20 cellular contexts compared by ENCODE assay signal in genomic region chr11:78952866-78953265, GRCh38.
DNase-seq lines count a peak whose midpoint lies in the region; ATAC-seq and TF ChIP-seq lines count a peak whose summit lies in the region.
"Had no signal": no experiment of that assay in that cellular context is flagged by ENCODE, and none has a peak within 500 bp of the region (broad histone marks: within the 10 kb centered on the region; RNA-seq: fewer than 3 reads in every experiment).

No MANE protein-coding gene starts in this region.

- H3K36me3 Mint-ChIP-seq in GM23338 (ENCODE audit: low read depth) (no peaks in the 10 kb centered on the region), mesothelial cell of epicardium (no peaks in the 10 kb centered on the region)

- no peaks in the 10 kb centered on the region for H3K9me3 Mint-ChIP-seq in GM23338
- H3K9me3 Mint-ChIP-seq in mesothelial cell of epicardium = no peaks in the 10 kb centered on the region
- H3K9me3 Mint-ChIP-seq: CD4-positive, alpha-beta T cell; H9; HFFc6 had no signal

- H3K36me3 ChIP-seq in GM23338 (ENCODE audit: insufficient read depth) = no peaks in the 10 kb centered on the region
- H3K36me3 ChIP-seq: BLaER1 had no signal

- H3K27ac Mint-ChIP-seq in GM23338 (no peak overlapping the region), mesothelial cell of epicardium (peak overlapping the region; percentile 39)
- H3K27ac Mint-ChIP-seq: CD4-positive, alpha-beta T cell; H9; HFFc6 had no signal

- peaks cover 5% of the 10 kb centered on the region for H3K27me3 Mint-ChIP-seq in GM23338 (ENCODE audit: insufficient read depth, low read depth, poor library complexity)
- H3K27me3 Mint-ChIP-seq in mesothelial cell of epicardium (ENCODE audit: low read depth) = no peaks in the 10 kb centered on the region

- H3K4me2 ChIP-seq in GM23338 = no peak overlapping the region
- H3K4me2 ChIP-seq: BLaER1 had no signal

- no peaks in the 10 kb centered on the region for H3F3A ChIP-seq in GM23338 (replicated peaks; ENCODE audit: low read depth)

- DNase-seq in AG04450 (ENCODE audit: low read depth, low spot score) (no peak), GM23338 (ENCODE audit: low spot score) (no peak), mesothelial cell of epicardium (ENCODE audit: low spot score in 2 of 2, unreplicated experiment in 2 of 2) (no peak), epidermal melanocyte (ENCODE audit: insufficient read length, low spot score) (no peak)
- DNase-seq in activated T-cell treated with anti-CD3 and anti-CD28 coated beads, Interleukin-2, amount 50 U/mL, for 48 hours = no peak
- DNase-seq: Caco-2; CD4-positive, alpha-beta T cell; DMS 273 treated with DMSO at 0.1 percent for 48 hours; DND-41; H9; HFFc6; Karpas-422; MV-4-11; NCI-H1417; NCI-H1930; NK-92 treated with Interleukin-12 subunit alpha and Interleukin-12 subunit beta, amount 100 ng/mL, for 24 hours had no signal

- peak overlapping the region; percentile 11 for H3K27ac ChIP-seq in AG04450 (ENCODE audit: low read depth, low read length)
- H3K27ac ChIP-seq in GM23338 (ENCODE audit: low read depth) = no peak overlapping the region
- H3K27ac ChIP-seq: BLaER1 had no signal

- H3K4me1 Mint-ChIP-seq in GM23338 (peaks cover 35% of the 10 kb centered on the region), mesothelial cell of epicardium (peaks cover 79% of the 10 kb centered on the region)

- no peaks in the 10 kb centered on the region for H3K27me3 ChIP-seq in AG04450 (ENCODE audit: control insufficient read depth, insufficient read depth, low read length)
- no peaks in the 10 kb centered on the region for H3K27me3 ChIP-seq in GM23338 (ENCODE audit: insufficient read depth)
- H3K27me3 ChIP-seq: BLaER1 had no signal

- CTCF ChIA-PET in AG04450 (lab: Charles Lee) = no interaction called here

- peak; percentile 42; the same call in 2 of the 3 replicates for ATAC-seq in GM23338
- peak; percentile 7; the same call in 1 of the 3 replicates for ATAC-seq in SK-N-SH treated with all-trans-retinoic acid at 6 μM for 48 hours
- ATAC-seq in GM18868 (IDR thresholded peaks at IDR 0.05; ENCODE audit: unreplicated experiment) = no peak
- ATAC-seq: GM12878 had no signal

- H2AFZ ChIP-seq in GM23338 = no peak overlapping the region

- H3K4me1 ChIP-seq in GM23338 (ENCODE audit: insufficient read depth) = peaks cover 6% of the 10 kb centered on the region
- H3K4me1 ChIP-seq: Caco-2 had no signal

- POLR2A ChIA-PET in AG04450 (lab: Yijun Ruan, JAX) = no interaction called here

- TF ChIP-seq CTCF in AG04450 (IDR thresholded peaks at IDR 0.05; ENCODE audit: low read depth, low read length) (no peak), GM23338 (conservative IDR thresholded peaks at IDR 0.05; ENCODE audit: low read depth in 2 of 2) (no peak), mesothelial cell of epicardium (IDR thresholded peaks at IDR 0.05; ENCODE audit: unreplicated experiment) (no peak)

- H3K4me3 ChIP-seq in AG04450 (ENCODE audit: low read depth, low read length) (no peak overlapping the region), GM23338 (no peak overlapping the region)
- H3K4me3 ChIP-seq: BLaER1, GM12878 had no signal

- H4K20me1 ChIP-seq in GM23338 (replicated peaks; ENCODE audit: insufficient read depth) = no peaks in the 10 kb centered on the region
- H4K20me1 ChIP-seq: BLaER1 had no signal

- H3K4me3 Mint-ChIP-seq in GM23338 = no peak overlapping the region
- H3K4me3 Mint-ChIP-seq in mesothelial cell of epicardium = no peak overlapping the region
- H3K4me3 Mint-ChIP-seq: CD4-positive, alpha-beta T cell; H9; HFFc6 had no signal

- H3K79me2 ChIP-seq in GM23338 (replicated peaks; ENCODE audit: insufficient read depth) = no peaks in the 10 kb centered on the region

- no peaks in the 10 kb centered on the region for H3K9me3 ChIP-seq in AG04450 (ENCODE audit: control insufficient read depth, insufficient read depth, low read length)
- H3K9me3 ChIP-seq: BLaER1, Caco-2 had no signal

- H3K9me2 ChIP-seq in GM23338 (ENCODE audit: insufficient read depth) = no peaks in the 10 kb centered on the region

TF ChIP-seq in GM23338, 12 proteins besides CTCF, POLR2A, EP300 and RAD21:
- no peak for TF ChIP-seq ZNF114 (CRISPR knock-in tag; IDR thresholded peaks at IDR 0.05)
- TF ChIP-seq REST (IDR thresholded peaks at IDR 0.05; ENCODE audit: unreplicated experiment) = no peak
- TF ChIP-seq EZH2 (IDR thresholded peaks at IDR 0.05; ENCODE audit: low read depth, unreplicated experiment) = no peak

TF ChIP-seq in SK-N-SH treated with all-trans-retinoic acid at 6 μM for 48 hours, 23 proteins besides CTCF, POLR2A, EP300 and RAD21 (continues in another document):
- no peak for TF ChIP-seq TCF4 (CRISPR knock-in tag; IDR thresholded peaks at IDR 0.05; ENCODE audit: borderline replicate concordance)
- no peak for TF ChIP-seq CSRNP3 (CRISPR knock-in tag; IDR thresholded peaks at IDR 0.05)
- TF ChIP-seq BACH2 (CRISPR knock-in tag; IDR thresholded peaks at IDR 0.05; ENCODE audit: borderline replicate concordance) = no peak
- no peak for TF ChIP-seq ZNF565 (CRISPR knock-in tag; conservative IDR thresholded peaks at IDR 0.05; ENCODE audit: low read depth)
- TF ChIP-seq CREB5 (CRISPR knock-in tag; IDR thresholded peaks at IDR 0.05; ENCODE audit: low read depth) = no peak
- TF ChIP-seq ESRRG (CRISPR knock-in tag; IDR thresholded peaks at IDR 0.05) = no peak
- no peak for TF ChIP-seq ZNF8 (CRISPR knock-in tag; IDR thresholded peaks at IDR 0.05)
- no peak for TF ChIP-seq ZFP30 (CRISPR knock-in tag; IDR thresholded peaks at IDR 0.05)
- TF ChIP-seq ARNTL (CRISPR knock-in tag; IDR thresholded peaks at IDR 0.05; ENCODE audit: borderline replicate concordance, low read depth) = no peak
- TF ChIP-seq CSDC2 (CRISPR knock-in tag; IDR thresholded peaks at IDR 0.05) = no peak
- no peak for TF ChIP-seq ZC3H10 (CRISPR knock-in tag; IDR thresholded peaks at IDR 0.05)
- TF ChIP-seq TSHZ2 (CRISPR knock-in tag; IDR thresholded peaks at IDR 0.05) = no peak
- TF ChIP-seq PPARA (CRISPR knock-in tag; IDR thresholded peaks at IDR 0.05; ENCODE audit: borderline replicate concordance) = no peak
- no peak for TF ChIP-seq TOX (CRISPR knock-in tag; IDR thresholded peaks at IDR 0.05; ENCODE audit: borderline replicate concordance)
- no peak for TF ChIP-seq ZNF70 (CRISPR knock-in tag; IDR thresholded peaks at IDR 0.05)
- TF ChIP-seq GLIS3 (CRISPR knock-in tag; IDR thresholded peaks at IDR 0.05) = no peak
- no peak for TF ChIP-seq ISL1 (CRISPR knock-in tag; IDR thresholded peaks at IDR 0.05)
- no peak for TF ChIP-seq RARB (CRISPR knock-in tag; IDR thresholded peaks at IDR 0.05)
